8 cellular contexts compared by ENCODE assay signal in genomic region chr9:97921959-97922905, GRCh38. TPM values are rescaled to one million over a fixed set of nuclear protein-coding genes. Genes with fewer than 3 reads are reported as not detected.
DNase-seq lines count a peak whose midpoint lies in the region; TF ChIP-seq lines count a peak whose summit lies in the region.

A gene with protein sequence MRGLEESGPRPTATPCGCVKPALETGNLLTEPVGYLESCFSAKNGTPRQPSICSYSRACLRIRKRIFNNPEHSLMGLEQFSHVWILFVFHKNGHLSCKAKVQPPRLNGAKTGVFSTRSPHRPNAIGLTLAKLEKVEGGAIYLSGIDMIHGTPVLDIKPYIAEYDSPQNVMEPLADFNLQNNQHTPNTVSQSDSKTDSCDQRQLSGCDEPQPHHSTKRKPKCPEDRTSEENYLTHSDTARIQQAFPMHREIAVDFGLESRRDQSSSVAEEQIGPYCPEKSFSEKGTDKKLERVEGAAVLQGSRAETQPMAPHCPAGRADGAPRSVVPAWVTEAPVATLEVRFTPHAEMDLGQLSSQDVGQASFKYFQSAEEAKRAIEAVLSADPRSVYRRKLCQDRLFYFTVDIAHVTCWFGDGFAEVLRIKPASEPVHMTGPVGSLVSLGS (minus strand): TSS chr9:97922500. CDS start chr9:97922493, 7 bp downstream.

- no peaks in the 10 kb centered on the region for H3K9me3 Mint-ChIP-seq in activated naive CD4-positive, alpha-beta T cell treated with anti-CD3 and anti-CD28 coated beads for 36 hours

- peaks cover 9% of the 10 kb centered on the region for H3K36me3 Mint-ChIP-seq in activated naive CD4-positive, alpha-beta T cell treated with anti-CD3 and anti-CD28 coated beads for 36 hours (ENCODE audit: low read depth)

- DNase-seq in GM06990 (ENCODE audit: extremely low read depth, insufficient read length) (peak; percentile 99), HFF-Myc (ENCODE audit: extremely low read depth, low read depth) (peak; percentile 96), MV-4-11 (lab: John Stamatoyannopoulos, UW) (peak; percentile 97), SK-MEL-5 (ENCODE audit: low read depth, low spot score) (peak; percentile 97), germinal center (ENCODE audit: low spot score) (peak; percentile 94), non-pigmented ciliary epithelial cell (ENCODE audit: low read depth) (peak; percentile 96), superior temporal gyrus (ENCODE audit: extremely low spot score) (peak; percentile 99)
- DNase-seq in activated naive CD4-positive, alpha-beta T cell treated with anti-CD3 and anti-CD28 coated beads for 36 hours = peak; percentile 98

- H3K27ac Mint-ChIP-seq in activated naive CD4-positive, alpha-beta T cell treated with anti-CD3 and anti-CD28 coated beads for 36 hours = peak within 1 kb of the TSS; percentile 97

- H3K27me3 Mint-ChIP-seq in activated naive CD4-positive, alpha-beta T cell treated with anti-CD3 and anti-CD28 coated beads for 36 hours (ENCODE audit: low read depth) = peaks cover 5% of the 10 kb centered on the region

- TF ChIP-seq CTCF in GM06990 (IDR thresholded peaks at IDR 0.05; ENCODE audit: insufficient read depth, low read length, poor library complexity, severe bottlenecking) (peak; percentile 83), HFF-Myc (IDR thresholded peaks at IDR 0.05; ENCODE audit: low read depth, low read length, missing control alignments) (peak; percentile 69)

- H3K4me1 Mint-ChIP-seq in activated naive CD4-positive, alpha-beta T cell treated with anti-CD3 and anti-CD28 coated beads for 36 hours (ENCODE audit: low read depth) = peaks cover 35% of the 10 kb centered on the region

- H3K4me3 ChIP-seq in GM06990 (replicated peaks; ENCODE audit: low read depth, low read length) (peak within 1 kb of the TSS; percentile 65), HFF-Myc (replicated peaks; ENCODE audit: low read depth, low read length) (peak within 1 kb of the TSS; percentile 55)

- intact Hi-C loops in activated naive CD4-positive, alpha-beta T cell treated with anti-CD3 and anti-CD28 coated beads for 36 hours (cut with micrococcal nuclease) = loop anchor here (1.0 kb wide), 5 partner anchors 16 to 289 kb away; partner anchors contain the start of genes NCBP1 and TSTD2

- H3K4me3 Mint-ChIP-seq in activated naive CD4-positive, alpha-beta T cell treated with anti-CD3 and anti-CD28 coated beads for 36 hours = peak within 1 kb of the TSS; percentile 86

- no peaks in the 10 kb centered on the region for H3K36me3 ChIP-seq in GM06990 (ENCODE audit: control insufficient read depth, insufficient read depth, low read length)

- H3K27me3 ChIP-seq in GM06990 (replicated peaks; ENCODE audit: control insufficient read depth, insufficient read depth, low read length) = no peaks in the 10 kb centered on the region

- in situ Hi-C loops in SK-MEL-5 (cut with HindIII; ENCODE audit: low pct_unique_long_range_greater_than_20kb, low sequenced_read_pairs) = loop anchor here (10.0 kb wide), 1 partner anchor 93 kb away; no protein-coding TSS in a partner anchor

- CTCF ChIA-PET in activated naive CD4-positive, alpha-beta T cell treated with anti-CD3 and anti-CD28 coated beads for 36 hours (lab: Charles Lee) = interaction anchor here (0.6 to 8.1 kb wide), 36 partner anchors 9 to 347 kb away, joined by 3 to 114 read pairs (median 6); partner anchors contain the start of genes ANP32B, HEMGN, TBC1D2 and TRIM14

RNA-seq across cellular contexts. Expression of the gene that starts here (rescaled TPM):
- 28.6 and 32.6 TPM in 2 replicates for total RNA-seq in SK-MEL-5 (2014; rRNA removed; shearing (Covaris generic))
- 12.8 and 14.8 TPM in 2 replicates for polyA plus RNA-seq in SK-MEL-5 (2015; cell fraction: cytosol; rRNA removed)
- polyA plus RNA-seq in SK-MEL-5 (2015; cell fraction: nucleus; rRNA removed) = 26.4 and 40.7 TPM in 2 replicates
- 10 to 100 TPM; 10.7 to 10.8 TPM for total RNA-seq in activated naive CD4-positive, alpha-beta T cell treated with anti-CD3 and anti-CD28 coated beads for 36 hours

Comparison
In these comparisons a context has a peak if more than half of its experiments do, and no peak if none do; other contexts are left out.
1. Peak in every context shown above with its lines: DNase-seq and H3K4me3 ChIP-seq.